ENCODE assay signal across 8 cellular contexts in genomic region chr7:143901710-143902587, GRCh38. TPM values are rescaled to one million over a fixed set of nuclear protein-coding genes. Genes with fewer than 3 reads are reported as not detected.
DNase-seq lines count a peak whose midpoint lies in the region; ATAC-seq and TF ChIP-seq lines count a peak whose summit lies in the region.

A gene with protein sequence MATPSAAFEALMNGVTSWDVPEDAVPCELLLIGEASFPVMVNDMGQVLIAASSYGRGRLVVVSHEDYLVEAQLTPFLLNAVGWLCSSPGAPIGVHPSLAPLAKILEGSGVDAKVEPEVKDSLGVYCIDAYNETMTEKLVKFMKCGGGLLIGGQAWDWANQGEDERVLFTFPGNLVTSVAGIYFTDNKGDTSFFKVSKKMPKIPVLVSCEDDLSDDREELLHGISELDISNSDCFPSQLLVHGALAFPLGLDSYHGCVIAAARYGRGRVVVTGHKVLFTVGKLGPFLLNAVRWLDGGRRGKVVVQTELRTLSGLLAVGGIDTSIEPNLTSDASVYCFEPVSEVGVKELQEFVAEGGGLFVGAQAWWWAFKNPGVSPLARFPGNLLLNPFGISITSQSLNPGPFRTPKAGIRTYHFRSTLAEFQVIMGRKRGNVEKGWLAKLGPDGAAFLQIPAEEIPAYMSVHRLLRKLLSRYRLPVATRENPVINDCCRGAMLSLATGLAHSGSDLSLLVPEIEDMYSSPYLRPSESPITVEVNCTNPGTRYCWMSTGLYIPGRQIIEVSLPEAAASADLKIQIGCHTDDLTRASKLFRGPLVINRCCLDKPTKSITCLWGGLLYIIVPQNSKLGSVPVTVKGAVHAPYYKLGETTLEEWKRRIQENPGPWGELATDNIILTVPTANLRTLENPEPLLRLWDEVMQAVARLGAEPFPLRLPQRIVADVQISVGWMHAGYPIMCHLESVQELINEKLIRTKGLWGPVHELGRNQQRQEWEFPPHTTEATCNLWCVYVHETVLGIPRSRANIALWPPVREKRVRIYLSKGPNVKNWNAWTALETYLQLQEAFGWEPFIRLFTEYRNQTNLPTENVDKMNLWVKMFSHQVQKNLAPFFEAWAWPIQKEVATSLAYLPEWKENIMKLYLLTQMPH (minus strand): TSS chr7:143902176. CDS start chr7:143876608, 25,568 bp downstream.

- peak within 1 kb of the TSS; percentile 93 for H3K9ac ChIP-seq in adipocyte (ENCODE audit: low read length)

- peak within 1 kb of the TSS; percentile 89 for H3K27ac ChIP-seq in cardiac muscle cell

- H3K36me3 ChIP-seq in adipocyte (ENCODE audit: control insufficient read depth, insufficient read depth, low read length, severe bottlenecking) (no peaks in the 10 kb centered on the region), cardiac muscle cell (no peaks in the 10 kb centered on the region)

- H3K4me3 ChIP-seq in adipocyte (ENCODE audit: low read length) (peak within 1 kb of the TSS; percentile 95), cardiac muscle cell (peak within 1 kb of the TSS; percentile 64)

- peak within 1 kb of the TSS; percentile 91 for H3K27ac Mint-ChIP-seq in type B pancreatic cell

- peak; percentile 92 for ATAC-seq in HG02678 (IDR thresholded peaks at IDR 0.05; ENCODE audit: unreplicated experiment)

- H3K27me3 Mint-ChIP-seq in type B pancreatic cell = no peaks in the 10 kb centered on the region

- H3K36me3 Mint-ChIP-seq in type B pancreatic cell = peaks cover 4% of the 10 kb centered on the region

- no peaks in the 10 kb centered on the region for H3K9me3 ChIP-seq in adipocyte (ENCODE audit: control insufficient read depth, low read length)
- H3K9me3 ChIP-seq in cardiac muscle cell (ENCODE audit: low read depth) = no peaks in the 10 kb centered on the region

- peak; percentile 89 for DNase-seq in NCI-H1105 treated with DMSO at 0.1 percent for 48 hours (lab: John Stamatoyannopoulos, UW)
- DNase-seq in T follicular helper cell (ENCODE audit: low read depth) = peak; percentile 83
- peak; percentile 98 for DNase-seq in adipocyte (ENCODE audit: low read depth)
- DNase-seq in cardiac muscle cell (ENCODE audit: low read depth in 1 of 2, low spot score in 1 of 2) = peak; percentile 97 to 98
- peak; percentile 95 for DNase-seq in pons (ENCODE audit: low spot score)
- DNase-seq in type B pancreatic cell (ENCODE audit: extremely low spot score, unreplicated experiment) = peak; percentile 89

- TF ChIP-seq CTCF in GM12873 (IDR thresholded peaks at IDR 0.05; ENCODE audit: insufficient read depth, low read depth, low read length, missing control alignments) = peak; percentile 49
- peak; percentile 55 for TF ChIP-seq CTCF in cardiac muscle cell (IDR thresholded peaks at IDR 0.05; ENCODE audit: low read depth, low read length)
- TF ChIP-seq CTCF in type B pancreatic cell (conservative IDR thresholded peaks at IDR 0.05) = peak; percentile 49

- no peaks in the 10 kb centered on the region for H3K27me3 ChIP-seq in adipocyte (replicated peaks; ENCODE audit: control insufficient read depth, insufficient read depth, low read length)
- no peaks in the 10 kb centered on the region for H3K27me3 ChIP-seq in cardiac muscle cell

- peaks cover 22% of the 10 kb centered on the region for H3K4me1 ChIP-seq in adipocyte (ENCODE audit: control insufficient read depth, insufficient read depth, low read length)
- peaks cover 38% of the 10 kb centered on the region for H3K4me1 ChIP-seq in cardiac muscle cell (ENCODE audit: low read depth)

- H3K9me3 Mint-ChIP-seq in type B pancreatic cell = no peaks in the 10 kb centered on the region

- H3K4me1 Mint-ChIP-seq in type B pancreatic cell (ENCODE audit: unreplicated experiment) = peaks cover 25% of the 10 kb centered on the region

- H3K4me3 Mint-ChIP-seq in type B pancreatic cell = peak within 1 kb of the TSS; percentile 97

RNA-seq across cellular contexts. Expression of the gene that starts here (rescaled TPM):
- total RNA-seq in cardiac muscle cell = 82.3 and 82.7 TPM in 2 replicates
- polyA plus RNA-seq in cardiac muscle cell = 58.6 and 65.8 TPM in 2 replicates
- 50.0 and 71.2 TPM in 2 replicates for total RNA-seq in type B pancreatic cell (ENCODE audit: low replicate concordance)

Comparison
In these comparisons a context has a peak if more than half of its experiments do, and no peak if none do; other contexts are left out.
1. Peak in every context shown above with its lines: DNase-seq, ATAC-seq, H3K4me3 ChIP-seq and H3K27ac ChIP-seq.